40 cellular contexts compared by ENCODE assay signal in genomic region chr2:35915261-35915660, GRCh38.
"Had no signal": no experiment of that assay in that cellular context is flagged by ENCODE, and none has a peak within 500 bp of the region (broad histone marks: within the 10 kb centered on the region; RNA-seq: fewer than 3 reads in every experiment).

No MANE protein-coding gene starts in this region.

- DNase-seq: activated effector memory CD4-positive, alpha-beta T cell treated with anti-CD3 and anti-CD28 coated beads, Interleukin-2, amount 50 U/mL, for 16 hours; activated effector memory CD4-positive, alpha-beta T cell treated with Interleukin-2 at 50 U/mL for 16 hours; activated gamma-delta T cell; activated gamma-delta T cell treated with Interleukin-2 at 50 U/mL for 16 hours; activated naive CD4-positive, alpha-beta T cell; activated naive CD4-positive, alpha-beta T cell treated with anti-CD3 and anti-CD28 coated beads for 36 hours; activated naive CD4-positive, alpha-beta T cell treated with anti-CD3 and anti-CD28 coated beads, Interleukin-2, amount 10 ng/mL, durations not matched to agents 7 days and 5 days; activated naive CD4-positive, alpha-beta T cell treated with anti-CD3 and anti-CD28 coated beads, Interleukin-2, amount 50 U/mL, for 16 hours; activated naive CD4-positive, alpha-beta T cell treated with Interleukin-2 at 50 U/mL for 16 hours; activated naive CD8-positive, alpha-beta T cell treated with anti-CD3 and anti-CD28 coated beads for 36 hours; activated naive CD8-positive, alpha-beta T cell treated with anti-CD3 and anti-CD28 coated beads, Interleukin-2, amount 10 ng/mL, durations not matched to agents 7 days and 5 days; activated naive CD8-positive, alpha-beta T cell treated with anti-CD3 and anti-CD28 coated beads, Interleukin-2, amount 50 U/mL, for 24 hours; activated T-cell treated with anti-CD3 and anti-CD28 coated beads, Interleukin-2, amount 50 U/mL, for 1 hour; activated T-cell treated with anti-CD3 and anti-CD28 coated beads, Interleukin-2, amount 50 U/mL, for 24 hours; activated T-cell treated with anti-CD3 and anti-CD28 coated beads, Interleukin-2, amount 50 U/mL, for 4 hours; activated T-cell treated with anti-CD3 and anti-CD28 coated beads, Interleukin-2, amount 50 U/mL, for 48 hours; activated T-cell treated with anti-CD3 and anti-CD28 coated beads, Interleukin-2, amount 50 U/mL, for 72 hours; adrenal gland; amniotic stem cell; amygdala; anterior cingulate cortex; aorta; body of pancreas; brain microvascular endothelial cell; caudate nucleus; central memory CD4-positive, alpha-beta T cell; cerebellar nuclear complex had no signal

- H3K9me3 Mint-ChIP-seq: activated naive CD4-positive, alpha-beta T cell treated with anti-CD3 and anti-CD28 coated beads for 36 hours; activated naive CD4-positive, alpha-beta T cell treated with anti-CD3 and anti-CD28 coated beads, Interleukin-2, amount 10 ng/mL, durations not matched to agents 7 days and 5 days; activated naive CD4-positive, alpha-beta T cell treated with anti-CD3 and anti-CD28 coated beads, Interleukin-2, amount 50 U/mL, for 24 hours; activated naive CD4-positive, alpha-beta T cell treated with anti-CD3 and anti-CD28 coated beads, Interleukin-2, amount 50 U/mL, for 72 hours; activated naive CD8-positive, alpha-beta T cell treated with anti-CD3 and anti-CD28 coated beads for 36 hours; activated naive CD8-positive, alpha-beta T cell treated with anti-CD3 and anti-CD28 coated beads, Interleukin-2, amount 10 ng/mL, durations not matched to agents 7 days and 5 days; activated naive CD8-positive, alpha-beta T cell treated with anti-CD3 and anti-CD28 coated beads, Interleukin-2, amount 50 U/mL, for 24 hours; activated T-cell treated with anti-CD3 and anti-CD28 coated beads, Interleukin-2, amount 50 U/mL, for 24 hours; activated T-cell treated with anti-CD3 and anti-CD28 coated beads, Interleukin-2, amount 50 U/mL, for 4 hours; activated T-cell treated with anti-CD3 and anti-CD28 coated beads, Interleukin-2, amount 50 U/mL, for 72 hours; activated T-helper 1 cell treated with anti-CD3 and anti-CD28 coated beads, Interleukin-12 subunit alpha, Interleukin-12 subunit beta, Interleukin-2, Interleukin-4 antibody, amounts not matched to agents 30 ng/mL and 10 ng/mL and 1 ng/mL, durations not matched to agents 14 hours and 24 hours and 36 hours; activated T-helper 17 cell treated with anti-CD3 and anti-CD28 coated beads, Interleukin-2, amount 50 U/mL, for 72 hours; activated T-helper 2 cell treated with anti-CD3 and anti-CD28 coated beads, Interferon-gamma antibody, Interleukin-2, Interleukin-4, amounts not matched to agents 10 μg/mL and 5 μg/mL and 100 μg/mL, durations not matched to agents 14 hours and 24 hours and 36 hours; brain; central memory CD8-positive, alpha-beta T cell had no signal

- H3K27ac Mint-ChIP-seq: activated naive CD4-positive, alpha-beta T cell treated with anti-CD3 and anti-CD28 coated beads for 36 hours; activated naive CD4-positive, alpha-beta T cell treated with anti-CD3 and anti-CD28 coated beads, Interleukin-2, amount 10 ng/mL, durations not matched to agents 7 days and 5 days; activated naive CD4-positive, alpha-beta T cell treated with anti-CD3 and anti-CD28 coated beads, Interleukin-2, amount 50 U/mL, for 24 hours; activated naive CD4-positive, alpha-beta T cell treated with anti-CD3 and anti-CD28 coated beads, Interleukin-2, amount 50 U/mL, for 72 hours; activated naive CD8-positive, alpha-beta T cell; activated naive CD8-positive, alpha-beta T cell treated with anti-CD3 and anti-CD28 coated beads for 36 hours; activated naive CD8-positive, alpha-beta T cell treated with anti-CD3 and anti-CD28 coated beads, Interleukin-2, amount 10 ng/mL, durations not matched to agents 7 days and 5 days; activated naive CD8-positive, alpha-beta T cell treated with anti-CD3 and anti-CD28 coated beads, Interleukin-2, amount 50 U/mL, for 24 hours; activated T-cell treated with anti-CD3 and anti-CD28 coated beads, Interleukin-2, amount 50 U/mL, for 24 hours; activated T-cell treated with anti-CD3 and anti-CD28 coated beads, Interleukin-2, amount 50 U/mL, for 72 hours; activated T-helper 1 cell treated with anti-CD3 and anti-CD28 coated beads, Interleukin-12 subunit alpha, Interleukin-12 subunit beta, Interleukin-2, Interleukin-4 antibody, amounts not matched to agents 30 ng/mL and 10 ng/mL and 1 ng/mL, durations not matched to agents 14 hours and 24 hours and 36 hours; activated T-helper 17 cell treated with anti-CD3 and anti-CD28 coated beads, Interleukin-2, amount 50 U/mL, for 72 hours; activated T-helper 2 cell treated with anti-CD3 and anti-CD28 coated beads, Interferon-gamma antibody, Interleukin-2, Interleukin-4, amounts not matched to agents 10 μg/mL and 5 μg/mL and 100 μg/mL, durations not matched to agents 14 hours and 24 hours and 36 hours; brain had no signal

- H3K27ac ChIP-seq: adrenal gland, ascending aorta, body of pancreas, brain microvascular endothelial cell, breast epithelium, cardiac muscle cell had no signal

- H3K27me3 Mint-ChIP-seq: activated naive CD4-positive, alpha-beta T cell treated with anti-CD3 and anti-CD28 coated beads, Interleukin-2, amount 10 ng/mL, durations not matched to agents 7 days and 5 days; activated naive CD8-positive, alpha-beta T cell treated with anti-CD3 and anti-CD28 coated beads for 36 hours; activated T-cell treated with anti-CD3 and anti-CD28 coated beads, Interleukin-2, amount 50 U/mL, for 24 hours; brain; central memory CD8-positive, alpha-beta T cell had no signal

- ATAC-seq: activated naive CD4-positive, alpha-beta T cell treated with anti-CD3 and anti-CD28 coated beads, Interleukin-2, amount 50 U/mL, for 72 hours; activated naive CD8-positive, alpha-beta T cell treated with anti-CD3 and anti-CD28 coated beads, Interleukin-2, amount 50 U/mL, for 24 hours; activated T-cell treated with anti-CD3 and anti-CD28 coated beads, Interleukin-2, amount 50 U/mL, for 4 hours; activated T-cell treated with anti-CD3 and anti-CD28 coated beads, Interleukin-2, amount 50 U/mL, for 72 hours; activated T-helper 17 cell treated with anti-CD3 and anti-CD28 coated beads, Interleukin-2, amount 50 U/mL, for 72 hours; body of pancreas had no signal

- H3K4me3 ChIP-seq: adrenal gland, ascending aorta, body of pancreas, breast epithelium, cardiac muscle cell had no signal

- H3K4me1 ChIP-seq: adrenal gland, ascending aorta, body of pancreas, breast epithelium had no signal

- H3K27me3 ChIP-seq: adrenal gland, ascending aorta, body of pancreas, brain microvascular endothelial cell, breast epithelium, cardiac muscle cell had no signal

- H3K36me3 Mint-ChIP-seq: activated naive CD4-positive, alpha-beta T cell treated with anti-CD3 and anti-CD28 coated beads, Interleukin-2, amount 10 ng/mL, durations not matched to agents 7 days and 5 days; activated naive CD4-positive, alpha-beta T cell treated with anti-CD3 and anti-CD28 coated beads, Interleukin-2, amount 50 U/mL, for 24 hours; activated naive CD4-positive, alpha-beta T cell treated with anti-CD3 and anti-CD28 coated beads, Interleukin-2, amount 50 U/mL, for 72 hours; activated naive CD8-positive, alpha-beta T cell; activated naive CD8-positive, alpha-beta T cell treated with anti-CD3 and anti-CD28 coated beads for 36 hours; activated naive CD8-positive, alpha-beta T cell treated with anti-CD3 and anti-CD28 coated beads, Interleukin-2, amount 10 ng/mL, durations not matched to agents 7 days and 5 days; brain had no signal

- FAIRE-seq: astrocyte, bronchial epithelial cell had no signal

- H3K4me3 Mint-ChIP-seq: activated naive CD4-positive, alpha-beta T cell treated with anti-CD3 and anti-CD28 coated beads for 36 hours; activated naive CD4-positive, alpha-beta T cell treated with anti-CD3 and anti-CD28 coated beads, Interleukin-2, amount 10 ng/mL, durations not matched to agents 7 days and 5 days; activated naive CD4-positive, alpha-beta T cell treated with anti-CD3 and anti-CD28 coated beads, Interleukin-2, amount 50 U/mL, for 24 hours; activated naive CD8-positive, alpha-beta T cell; activated naive CD8-positive, alpha-beta T cell treated with anti-CD3 and anti-CD28 coated beads for 36 hours; activated naive CD8-positive, alpha-beta T cell treated with anti-CD3 and anti-CD28 coated beads, Interleukin-2, amount 10 ng/mL, durations not matched to agents 7 days and 5 days; activated naive CD8-positive, alpha-beta T cell treated with anti-CD3 and anti-CD28 coated beads, Interleukin-2, amount 50 U/mL, for 24 hours; activated T-cell treated with anti-CD3 and anti-CD28 coated beads, Interleukin-2, amount 50 U/mL, for 24 hours; activated T-cell treated with anti-CD3 and anti-CD28 coated beads, Interleukin-2, amount 50 U/mL, for 4 hours; activated T-cell treated with anti-CD3 and anti-CD28 coated beads, Interleukin-2, amount 50 U/mL, for 72 hours; activated T-helper 1 cell treated with anti-CD3 and anti-CD28 coated beads, Interleukin-12 subunit alpha, Interleukin-12 subunit beta, Interleukin-2, Interleukin-4 antibody, amounts not matched to agents 30 ng/mL and 10 ng/mL and 1 ng/mL, durations not matched to agents 14 hours and 24 hours and 36 hours; activated T-helper 17 cell treated with anti-CD3 and anti-CD28 coated beads, Interleukin-2, amount 50 U/mL, for 72 hours; brain; central memory CD8-positive, alpha-beta T cell had no signal

- H3K4me1 Mint-ChIP-seq: activated naive CD4-positive, alpha-beta T cell treated with anti-CD3 and anti-CD28 coated beads, Interleukin-2, amount 10 ng/mL, durations not matched to agents 7 days and 5 days; activated naive CD4-positive, alpha-beta T cell treated with anti-CD3 and anti-CD28 coated beads, Interleukin-2, amount 50 U/mL, for 24 hours; activated naive CD8-positive, alpha-beta T cell treated with anti-CD3 and anti-CD28 coated beads for 36 hours; activated naive CD8-positive, alpha-beta T cell treated with anti-CD3 and anti-CD28 coated beads, Interleukin-2, amount 10 ng/mL, durations not matched to agents 7 days and 5 days; activated naive CD8-positive, alpha-beta T cell treated with anti-CD3 and anti-CD28 coated beads, Interleukin-2, amount 50 U/mL, for 24 hours; activated T-helper 17 cell treated with anti-CD3 and anti-CD28 coated beads, Interleukin-2, amount 50 U/mL, for 72 hours; brain; central memory CD8-positive, alpha-beta T cell had no signal

- H3K36me3 ChIP-seq: adrenal gland, ascending aorta, brain microvascular endothelial cell, breast epithelium, cardiac muscle cell had no signal

- H3K9me3 ChIP-seq: adrenal gland, ascending aorta, body of pancreas, breast epithelium had no signal
